In the genomic region with DNA sequence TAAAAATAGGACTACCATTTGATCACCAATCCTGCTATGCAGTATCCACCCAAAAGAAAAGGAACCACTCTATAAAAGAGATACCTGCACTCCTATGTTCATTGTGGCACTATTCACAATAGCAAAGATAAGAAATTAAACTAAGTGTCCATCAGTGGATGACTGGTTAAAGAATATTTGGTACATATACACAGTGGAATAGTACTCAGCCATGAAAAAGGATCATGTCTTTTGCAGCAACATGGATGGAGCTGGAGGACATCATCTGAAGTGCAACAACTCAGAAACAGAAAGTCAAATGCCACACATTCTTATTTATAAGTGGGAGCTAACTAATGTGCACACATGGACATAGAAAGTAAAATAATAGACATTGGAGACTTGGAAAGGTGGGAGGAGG, we compare ENCODE assay signal across 31 cellular contexts.
"Had no signal": no experiment of that assay in that cellular context is flagged by ENCODE, and none has a peak within 500 bp of the region (broad histone marks: within the 10 kb centered on the region; RNA-seq: fewer than 3 reads in every experiment).

No MANE protein-coding gene starts in this region.

- H3K4me3 ChIP-seq: adrenal gland, body of pancreas, esophagus muscularis mucosa, gastrocnemius medialis, heart left ventricle had no signal

- H3K36me3 ChIP-seq: adrenal gland, gastrocnemius medialis, heart left ventricle had no signal

- H3K27ac ChIP-seq: adrenal gland, body of pancreas, esophagus muscularis mucosa, foreskin keratinocyte, gastrocnemius medialis, heart left ventricle had no signal

- H3K4me1 ChIP-seq: adrenal gland, esophagus muscularis mucosa, gastrocnemius medialis, heart left ventricle had no signal

- ATAC-seq: activated naive CD8-positive, alpha-beta T cell treated with anti-CD3 and anti-CD28 coated beads, Interleukin-2, amount 50 U/mL, for 24 hours; activated T-cell treated with anti-CD3 and anti-CD28 coated beads, Interleukin-2, amount 50 U/mL, for 4 hours; activated T-helper 17 cell treated with anti-CD3 and anti-CD28 coated beads, Interleukin-2, amount 50 U/mL, for 72 hours; body of pancreas; effector memory CD8-positive, alpha-beta T cell; foreskin keratinocyte; gastrocnemius medialis; heart left ventricle had no signal

- FAIRE-seq: colon had no signal

- H3K27me3 ChIP-seq: adrenal gland, body of pancreas, esophagus muscularis mucosa, gastrocnemius medialis, heart left ventricle had no signal

- H3K9me3 ChIP-seq: adrenal gland, body of pancreas, esophagus muscularis mucosa, gastrocnemius medialis, heart left ventricle had no signal

- DNase-seq: activated CD4-positive, alpha-beta memory T cell treated with anti-CD3 and anti-CD28 coated beads, Interleukin-2, amount 10 ng/mL, durations not matched to agents 7 days and 5 days; activated CD4-positive, alpha-beta T cell treated with anti-CD3 and anti-CD28 coated beads for 1 hour; activated CD4-positive, alpha-beta T cell treated with anti-CD3 and anti-CD28 coated beads for 4 hours; activated CD4-positive, alpha-beta T cell treated with anti-CD3 and anti-CD28 coated beads, Interleukin-2, amount 10 ng/mL, durations not matched to agents 7 days and 5 days; activated CD4-positive, alpha-beta T cell treated with anti-CD3 and anti-CD28 coated beads, Interleukin-2, amount 50 U/mL, for 4 hours; activated CD8-positive, alpha-beta memory T cell treated with anti-CD3 and anti-CD28 coated beads, Interleukin-2, amount 50 U/mL, for 48 hours; activated effector memory CD4-positive, alpha-beta T cell treated with Interleukin-2 at 50 U/mL for 16 hours; activated gamma-delta T cell treated with Interleukin-2 at 50 U/mL for 16 hours; activated naive CD4-positive, alpha-beta T cell treated with Interleukin-2 at 50 U/mL for 16 hours; activated naive CD8-positive, alpha-beta T cell treated with anti-CD3 and anti-CD28 coated beads for 36 hours; activated naive CD8-positive, alpha-beta T cell treated with anti-CD3 and anti-CD28 coated beads, Interleukin-2, amount 50 U/mL, for 24 hours; activated T-cell treated with anti-CD3 and anti-CD28 coated beads for 4 hours; activated T-cell treated with anti-CD3 and anti-CD28 coated beads, Interleukin-2, amount 50 U/mL, for 4 hours; amygdala; aorta; body of pancreas; caudate nucleus; cortex of kidney; dermis blood vessel endothelial cell; effector CD4-positive, alpha-beta T cell; effector memory CD8-positive, alpha-beta T cell; erythroblast; foreskin keratinocyte; gastrocnemius medialis; glutamatergic neuron; heart left ventricle; hypothalamus had no signal
